Comparison of ENCODE assay signal across 32 cellular contexts in genomic region chr16:86879268-86879667, GRCh38.
"Had no signal": no experiment of that assay in that cellular context is flagged by ENCODE, and none has a peak within 500 bp of the region (broad histone marks: within the 10 kb centered on the region; RNA-seq: fewer than 3 reads in every experiment).

No MANE protein-coding gene starts in this region.

- DNase-seq: activated B cell treated with CpG ODN at 0.5 μM for 24 hours; activated CD4-positive, alpha-beta memory T cell treated with anti-CD3 and anti-CD28 coated beads, Interleukin-2, amount 10 ng/mL, durations not matched to agents 7 days and 5 days; activated CD4-positive, alpha-beta T cell treated with anti-CD3 and anti-CD28 coated beads for 4 hours; activated CD4-positive, CD25-positive, alpha-beta regulatory T cell treated with anti-CD3 and anti-CD28 coated beads, Interleukin-2, amount 50 U/mL, for 72 hours; activated CD8-positive, alpha-beta memory T cell treated with anti-CD3 and anti-CD28 coated beads for 24 hours; activated CD8-positive, alpha-beta memory T cell treated with anti-CD3 and anti-CD28 coated beads, Interleukin-2, amount 10 ng/mL, durations not matched to agents 7 days and 5 days; activated CD8-positive, alpha-beta memory T cell treated with anti-CD3 and anti-CD28 coated beads, Interleukin-2, amount 50 U/mL, for 48 hours; activated effector memory CD4-positive, alpha-beta T cell treated with anti-CD3 and anti-CD28 coated beads, Interleukin-2, amount 50 U/mL, for 16 hours; activated naive CD4-positive, alpha-beta T cell; activated naive CD4-positive, alpha-beta T cell treated with anti-CD3 and anti-CD28 coated beads, Interleukin-2, amount 50 U/mL, for 16 hours; activated naive CD8-positive, alpha-beta T cell treated with anti-CD3 and anti-CD28 coated beads for 36 hours; activated T-cell treated with anti-CD3 and anti-CD28 coated beads, Interleukin-2, amount 50 U/mL, for 48 hours; amniotic stem cell; brain microvascular endothelial cell; NCI-H1092 treated with DMSO at 0.1 percent for 48 hours; NCI-H1417; NCI-H146; NCI-H187 treated with DMSO at 0.1 percent for 48 hours; NCI-H2081; NCI-H226; NCI-H446 treated with DMSO at 0.1 percent for 48 hours; NCI-H524; NCI-H69; SIG-M5; SW 1271; T-helper 1 cell; T-helper 2 cell; T-helper 9 cell had no signal

- ATAC-seq: activated CD8-positive, alpha-beta memory T cell treated with anti-CD3 and anti-CD28 coated beads, Interleukin-2, amount 10 ng/mL, durations not matched to agents 7 days and 5 days; activated T-helper 17 cell treated with anti-CD3 and anti-CD28 coated beads, Interleukin-2, amount 50 U/mL, for 72 hours; Panc1 had no signal

- H3K36me3 Mint-ChIP-seq: activated CD8-positive, alpha-beta memory T cell treated with anti-CD3 and anti-CD28 coated beads, Interleukin-2, amount 10 ng/mL, durations not matched to agents 7 days and 5 days; activated naive CD8-positive, alpha-beta T cell treated with anti-CD3 and anti-CD28 coated beads for 36 hours had no signal

- H3K4me3 Mint-ChIP-seq: activated B cell treated with CpG ODN at 0.5 μM for 24 hours; activated CD4-positive, alpha-beta memory T cell treated with anti-CD3 and anti-CD28 coated beads, Interleukin-2, amount 10 ng/mL, durations not matched to agents 7 days and 5 days; activated CD8-positive, alpha-beta memory T cell treated with anti-CD3 and anti-CD28 coated beads, Interleukin-2, amount 10 ng/mL, durations not matched to agents 7 days and 5 days; activated naive CD8-positive, alpha-beta T cell treated with anti-CD3 and anti-CD28 coated beads for 36 hours; activated T-helper 17 cell treated with anti-CD3 and anti-CD28 coated beads, Interleukin-2, amount 50 U/mL, for 72 hours; central memory CD8-positive, alpha-beta T cell had no signal

- H3K36me3 ChIP-seq: brain microvascular endothelial cell had no signal

- H3K27ac Mint-ChIP-seq: activated B cell treated with CpG ODN at 0.5 μM for 24 hours; activated CD4-positive, alpha-beta memory T cell treated with anti-CD3 and anti-CD28 coated beads, Interleukin-2, amount 10 ng/mL, durations not matched to agents 7 days and 5 days; activated CD8-positive, alpha-beta memory T cell treated with anti-CD3 and anti-CD28 coated beads, Interleukin-2, amount 10 ng/mL, durations not matched to agents 7 days and 5 days; activated naive CD8-positive, alpha-beta T cell treated with anti-CD3 and anti-CD28 coated beads for 36 hours had no signal

- H3K9me3 Mint-ChIP-seq: activated B cell treated with CpG ODN at 0.5 μM for 24 hours; activated CD4-positive, alpha-beta memory T cell treated with anti-CD3 and anti-CD28 coated beads, Interleukin-2, amount 10 ng/mL, durations not matched to agents 7 days and 5 days; activated naive CD8-positive, alpha-beta T cell treated with anti-CD3 and anti-CD28 coated beads for 36 hours had no signal

- H3K27me3 ChIP-seq: brain microvascular endothelial cell had no signal

- H3K27ac ChIP-seq: brain microvascular endothelial cell, VCaP had no signal

- H3K4me1 Mint-ChIP-seq: activated B cell treated with CpG ODN at 0.5 μM for 24 hours; activated CD4-positive, alpha-beta memory T cell treated with anti-CD3 and anti-CD28 coated beads, Interleukin-2, amount 10 ng/mL, durations not matched to agents 7 days and 5 days; activated CD8-positive, alpha-beta memory T cell treated with anti-CD3 and anti-CD28 coated beads, Interleukin-2, amount 10 ng/mL, durations not matched to agents 7 days and 5 days; activated naive CD8-positive, alpha-beta T cell treated with anti-CD3 and anti-CD28 coated beads for 36 hours; activated T-helper 17 cell treated with anti-CD3 and anti-CD28 coated beads, Interleukin-2, amount 50 U/mL, for 72 hours; central memory CD8-positive, alpha-beta T cell had no signal
